11 cellular contexts compared by ENCODE assay signal in the genomic region with DNA sequence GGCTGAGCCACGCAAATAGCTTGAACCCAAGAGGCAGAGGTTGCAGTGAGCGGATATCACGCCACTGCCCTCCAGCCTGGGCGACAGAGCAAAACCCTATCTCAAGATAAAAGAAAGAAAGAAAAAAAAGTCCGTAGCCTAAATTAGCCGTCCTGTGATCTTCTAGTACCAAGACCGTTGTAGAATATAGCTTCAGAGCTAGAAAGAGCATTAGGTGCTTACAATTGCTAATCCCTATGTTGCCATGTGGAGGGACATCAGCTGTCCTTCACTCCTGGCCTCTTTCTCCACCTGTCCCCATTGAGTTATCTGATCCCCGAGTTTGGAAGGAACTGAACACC. TPM values are rescaled to one million over a fixed set of nuclear protein-coding genes. Genes with fewer than 3 reads are reported as not detected.
DNase-seq lines count a peak whose midpoint lies in the region; ATAC-seq and TF ChIP-seq lines count a peak whose summit lies in the region.
"Had no signal": no experiment of that assay in that cellular context is flagged by ENCODE, and none has a peak within 500 bp of the region (broad histone marks: within the 10 kb centered on the region; RNA-seq: fewer than 3 reads in every experiment).

No MANE protein-coding gene starts in this region.

- H3K27ac ChIP-seq in GM23248 (no peak overlapping the region), iPS-20b (ENCODE audit: low read length) (no peak overlapping the region), body of pancreas (no peak overlapping the region)
- H3K27ac ChIP-seq: brain microvascular endothelial cell had no signal

- WGBS in GM23248 (ENCODE audit: low coverage in 1 of 2, low lambda C conversion rate in 2 of 2, missing lambda C conversion rate in 2 of 2), 2 experiments = 82 to 85% methylated on average over 8 of the region's 8 CpGs
- WGBS in body of pancreas, 2 donors = 80% methylated on average over 8 of the region's 8 CpGs

- no peaks in the 10 kb centered on the region for H3K9me3 ChIP-seq in GM23248 (ENCODE audit: low read depth)
- no peaks in the 10 kb centered on the region for H3K9me3 ChIP-seq in iPS-20b (ENCODE audit: insufficient read depth, low read depth, low read length)
- H3K9me3 ChIP-seq in body of pancreas = no peaks in the 10 kb centered on the region
- H3K9me3 ChIP-seq: gastroesophageal sphincter had no signal

- H3K4me3 ChIP-seq in AG10803 (ENCODE audit: low read length) (peak overlapping the region; percentile 88; the same call in 1 of the 2 replicates), GM23248 (no peak overlapping the region; the same call in 1 of the 2 replicates), iPS-20b (ENCODE audit: low read length) (peak overlapping the region; percentile 93; the same call in 1 of the 2 replicates), body of pancreas (no peak overlapping the region)

- H3K9me2 ChIP-seq in GM23248 (ENCODE audit: insufficient read depth) = no peaks in the 10 kb centered on the region

- H3K79me2 ChIP-seq in GM23248 (ENCODE audit: insufficient read depth) = peaks cover 14% of the 10 kb centered on the region; the same call in 1 of the 2 replicates

- in situ Hi-C loops in GM23248 (cut with MboI) = no loop called here

- no peaks in the 10 kb centered on the region for H3K36me3 ChIP-seq in GM23248 (ENCODE audit: low read depth)
- peaks cover 12% of the 10 kb centered on the region; the same call in 1 of the 2 replicates for H3K36me3 ChIP-seq in iPS-20b (ENCODE audit: insufficient read depth, low read depth, low read length)
- no peaks in the 10 kb centered on the region for H3K36me3 ChIP-seq in body of pancreas (replicated peaks in 1 of 2; ENCODE audit: insufficient read depth in 1 of 2, low read depth in 2 of 2)
- H3K36me3 ChIP-seq: brain microvascular endothelial cell, gastroesophageal sphincter had no signal

- no peak overlapping the region for H3K9ac ChIP-seq in GM23248
- no peak overlapping the region for H3K9ac ChIP-seq in iPS-20b (ENCODE audit: low read depth, low read length)

- TF ChIP-seq CTCF in AG10803 (conservative IDR thresholded peaks at IDR 0.05; ENCODE audit: low read length) = no peak
- no peak for TF ChIP-seq CTCF in body of pancreas (IDR thresholded peaks at IDR 0.05)

- TF ChIP-seq POLR2A in body of pancreas (IDR thresholded peaks at IDR 0.05) = no peak

- H3K27me3 ChIP-seq in GM23248 (replicated peaks; ENCODE audit: insufficient read depth) = no peaks in the 10 kb centered on the region
- peaks cover 12% of the 10 kb centered on the region for H3K27me3 ChIP-seq in iPS-20b (ENCODE audit: insufficient read depth, low read length)
- no peaks in the 10 kb centered on the region for H3K27me3 ChIP-seq in body of pancreas
- H3K27me3 ChIP-seq: brain microvascular endothelial cell, gastroesophageal sphincter had no signal

- no peaks in the 10 kb centered on the region for H3F3A ChIP-seq in GM23248 (ENCODE audit: insufficient read depth)

- no peaks in the 10 kb centered on the region for H4K20me1 ChIP-seq in GM23248 (ENCODE audit: insufficient read depth)

- intact Hi-C loops in body of pancreas (cut with DNase I) = no loop called here

- 0 out of 2 replicates have a peak overlapping the region, but pooled peaks have one; percentile 65 for H2AFZ ChIP-seq in GM23248

- H3K4me1 ChIP-seq in GM23248 (ENCODE audit: insufficient read depth) (no peaks in the 10 kb centered on the region), iPS-20b (ENCODE audit: insufficient read depth, low read length) (no peaks in the 10 kb centered on the region), body of pancreas (peaks cover 14% of the 10 kb centered on the region)

- no peak overlapping the region for H3K4me2 ChIP-seq in GM23248 (ENCODE audit: unreplicated experiment)

- DNase-seq in AG10803 (ENCODE audit: low read depth) (no peak), GM23248 (no peak), SW480 (ENCODE audit: low spot score) (peak; percentile 16), NCI-H510A (lab: John Stamatoyannopoulos, UW) (no peak), body of pancreas (no peak), NCI-H2227 (lab: John Stamatoyannopoulos, UW; ENCODE audit: unreplicated experiment) (no peak)
- DNase-seq: brain microvascular endothelial cell, NCI-H1694 treated with DMSO at 0.1 percent for 48 hours had no signal

- no peak for ATAC-seq in HG02571 (IDR thresholded peaks at IDR 0.05; ENCODE audit: unreplicated experiment)
- ATAC-seq in body of pancreas = no peak
- ATAC-seq: gastroesophageal sphincter had no signal

RNA-seq across cellular contexts. Expression of a gene that starts 1.2 kb away (rescaled TPM):
- 20.1 and 44.5 TPM in 2 replicates for total RNA-seq in GM23248 (2014; rRNA removed; shearing (Covaris generic))
- 39.3 and 41.8 TPM in 2 replicates for polyA plus RNA-seq in GM23248 (2016; fragmentation: Nextera tagmentation; extraction: Ambion mirVana)
- total RNA-seq in body of pancreas = not detected

RNA-seq across cellular contexts. Expression of a gene that starts 43.2 kb away (rescaled TPM):
- total RNA-seq in GM23248 (2014; rRNA removed; shearing (Covaris generic)) = 208 and 315 TPM in 2 replicates
- polyA plus RNA-seq in GM23248 (2016; fragmentation: Nextera tagmentation; extraction: Ambion mirVana) = 259 and 275 TPM in 2 replicates
- 10 to 100 TPM; 15.2 to 18.2 TPM for total RNA-seq in body of pancreas

Comparison
In these comparisons a context has a peak if more than half of its experiments do, and no peak if none do; other contexts are left out.
1. H3K4me3 ChIP-seq: peak in AG10803 (single experiment) and iPS-20b (single experiment); none in GM23248 (single experiment) and body of pancreas (0 of 2).
2. RNA of a gene that starts 1.2 kb away (total RNA-seq): 20.1 to 44.5 TPM in GM23248; not detected in body of pancreas; every median in the first group is over 10 times any median in the second.
3. RNA of a gene that starts 43.2 kb away (total RNA-seq): 208 to 315 TPM in GM23248; 15.2 to 18.2 TPM in body of pancreas; every median in the first group is over 10 times any median in the second.